In the genomic region with DNA sequence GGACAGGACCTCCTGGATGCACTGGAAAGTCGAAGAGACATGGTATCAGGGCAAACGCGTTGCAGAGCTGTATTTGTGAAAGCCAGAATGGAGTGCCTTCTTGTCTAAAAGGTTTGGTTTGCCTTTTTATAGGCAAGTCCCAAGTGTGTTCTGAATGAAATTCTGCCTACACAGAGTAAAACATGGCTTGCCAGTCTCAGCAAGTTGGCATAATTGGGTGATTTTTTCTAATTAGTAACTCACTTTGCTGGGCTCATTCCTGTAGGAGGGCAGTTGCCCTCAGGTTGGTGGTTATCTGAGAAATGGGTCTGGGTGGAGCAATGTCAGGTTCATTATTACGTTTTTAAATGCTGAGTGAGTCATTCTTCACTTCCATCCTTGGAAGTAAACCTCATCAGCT, we compare ENCODE assay signal across 27 cellular contexts. TPM values are rescaled to one million over a fixed set of nuclear protein-coding genes. Genes with fewer than 3 reads are reported as not detected.
"Had no signal": no experiment of that assay in that cellular context is flagged by ENCODE, and none has a peak within 500 bp of the region (broad histone marks: within the 10 kb centered on the region; RNA-seq: fewer than 3 reads in every experiment).

A gene with protein sequence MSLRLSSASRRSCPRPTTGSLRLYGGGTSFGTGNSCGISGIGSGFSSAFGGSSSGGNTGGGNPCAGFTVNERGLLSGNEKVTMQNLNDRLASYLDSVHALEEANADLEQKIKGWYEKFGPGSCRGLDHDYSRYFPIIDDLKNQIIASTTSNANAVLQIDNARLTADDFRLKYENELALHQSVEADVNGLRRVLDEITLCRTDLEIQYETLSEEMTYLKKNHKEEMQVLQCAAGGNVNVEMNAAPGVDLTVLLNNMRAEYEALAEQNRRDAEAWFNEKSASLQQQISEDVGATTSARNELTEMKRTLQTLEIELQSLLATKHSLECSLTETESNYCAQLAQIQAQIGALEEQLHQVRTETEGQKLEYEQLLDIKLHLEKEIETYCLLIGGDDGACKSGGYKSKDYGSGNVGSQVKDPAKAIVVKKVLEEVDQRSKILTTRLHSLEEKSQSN (minus strand): TSS at position 101 of the 400 bp plus-strand sequence. CDS start 60 bp downstream, at position 41.

- H3K4me1 ChIP-seq: SJCRH30 had no signal

- H3K4me3 ChIP-seq: MG63, SJCRH30 had no signal

- H3K27me3 ChIP-seq: SJCRH30 had no signal

- FAIRE-seq: HTR-8/SVneo had no signal

- H3K36me3 ChIP-seq: MG63, SJCRH30 had no signal

- H3K27ac ChIP-seq: HL-60, RWPE1, SJCRH30 had no signal

- DNase-seq: Karpas-422; KG1; MG63; NCI-H1092; NCI-H1105 treated with DMSO at 0.1 percent for 48 hours; NCI-H1417 treated with DMSO at 0.1 percent for 48 hours; NCI-H146; NCI-H1694 treated with DMSO at 0.1 percent for 48 hours; NCI-H1930; NCI-H2081; NCI-H2107; NCI-H226; NCI-H446; NCI-H510A; NCI-H524 treated with DMSO at 0.1 percent for 48 hours; NCI-H69; NCI-H774; NK-92 treated with Interleukin-12 subunit alpha and Interleukin-12 subunit beta, amount 100 ng/mL, for 24 hours; PC-3; SHP77 treated with DMSO at 0.1 percent for 48 hours; SJCRH30 had no signal

- ATAC-seq: Panc1, PC-3, SK-N-SH treated with all-trans-retinoic acid at 6 μM for 48 hours had no signal

RNA-seq across cellular contexts. Expression of the gene that starts here (rescaled TPM):
- total RNA-seq: OCI-LY7, PC-3, SJCRH30 had no signal
